In genomic region chr1:172630060-172630818, GRCh38 we compare ENCODE assay signal across 1 cellular context.
TF ChIP-seq lines count a peak whose summit lies in the region.

No MANE protein-coding gene starts in this region.

TF ChIP-seq in K562, 482 proteins besides CTCF, POLR2A, EP300 and RAD21 (continued from another document):
- TF ChIP-seq XRCC4 (IDR thresholded peaks at IDR 0.05; ENCODE audit: extremely low read depth, insufficient read depth, insufficient read length) (no peak), PREB (CRISPR knock-in tag; IDR thresholded peaks at IDR 0.05) (no peak)
- TF ChIP-seq, protein P1, sequence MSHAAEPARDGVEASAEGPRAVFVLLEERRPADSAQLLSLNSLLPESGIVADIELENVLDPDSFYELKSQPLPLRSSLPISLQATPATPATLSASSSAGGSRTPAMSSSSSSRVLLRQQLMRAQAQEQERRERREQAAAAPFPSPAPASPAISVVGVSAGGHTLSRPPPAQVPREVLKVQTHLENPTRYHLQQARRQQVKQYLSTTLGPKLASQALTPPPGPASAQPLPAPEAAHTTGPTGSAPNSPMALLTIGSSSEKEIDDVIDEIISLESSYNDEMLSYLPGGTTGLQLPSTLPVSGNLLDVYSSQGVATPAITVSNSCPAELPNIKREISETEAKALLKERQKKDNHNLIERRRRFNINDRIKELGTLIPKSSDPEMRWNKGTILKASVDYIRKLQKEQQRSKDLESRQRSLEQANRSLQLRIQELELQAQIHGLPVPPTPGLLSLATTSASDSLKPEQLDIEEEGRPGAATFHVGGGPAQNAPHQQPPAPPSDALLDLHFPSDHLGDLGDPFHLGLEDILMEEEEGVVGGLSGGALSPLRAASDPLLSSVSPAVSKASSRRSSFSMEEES (CRISPR knock-in tag; IDR thresholded peaks at IDR 0.05) = no peak
TF ChIP-seq in K562: peak in this region for 0.
